ENCODE assay signal across 16 cellular contexts in genomic region chr6:56671160-56671559, GRCh38. TPM values are rescaled to one million over a fixed set of nuclear protein-coding genes. Genes with fewer than 3 reads are reported as not detected.
DNase-seq lines count a peak whose midpoint lies in the region; ATAC-seq and TF ChIP-seq lines count a peak whose summit lies in the region.
"Had no signal": no experiment of that assay in that cellular context is flagged by ENCODE, and none has a peak within 500 bp of the region (broad histone marks: within the 10 kb centered on the region; RNA-seq: fewer than 3 reads in every experiment).

No MANE protein-coding gene starts in this region.

- DNase-seq in HFFc6: no peak
- no peak for DNase-seq in esophagus squamous epithelium (lab: John Stamatoyannopoulos, UW)
- no peak for DNase-seq in substantia nigra (lab: John Stamatoyannopoulos, UW)
- DNase-seq in NCI-H748 treated with DMSO at 0.1 percent for 48 hours (lab: John Stamatoyannopoulos, UW): no peak
- DNase-seq in activated T-cell treated with anti-CD3 and anti-CD28 coated beads, Interleukin-2, amount 50 U/mL, for 72 hours: no peak
- no peak for DNase-seq in HK-2 (ENCODE audit: unreplicated experiment)
- DNase-seq in KG1 (lab: John Stamatoyannopoulos, UW): no peak
- DNase-seq: activated T-cell treated with anti-CD3 and anti-CD28 coated beads, Interleukin-2, amount 50 U/mL, for 48 hours; amniotic stem cell; CD4-positive, CD25-positive, alpha-beta regulatory T cell; GF-D8; NCI-H2081; stimulated activated CD4-positive, alpha-beta T cell treated with anti-CD3 and anti-CD28 coated beads, Interleukin-4, amount 100 ng/mL, for 4 hours; stimulated activated naive CD8-positive, alpha-beta T cell treated with anti-CD3 and anti-CD28 coated beads, Interleukin-15, amount 100 ng/mL, for 72 hours had no signal

- no peaks in the 10 kb centered on the region for H3K9me3 ChIP-seq in esophagus squamous epithelium

- H3K9me3 Mint-ChIP-seq in HFFc6: no peaks in the 10 kb centered on the region
- H3K9me3 Mint-ChIP-seq in activated T-cell treated with anti-CD3 and anti-CD28 coated beads, Interleukin-2, amount 50 U/mL, for 72 hours: no peaks in the 10 kb centered on the region
- H3K9me3 Mint-ChIP-seq: stimulated activated naive CD8-positive, alpha-beta T cell treated with anti-CD3 and anti-CD28 coated beads, Interleukin-15, amount 100 ng/mL, for 72 hours had no signal

- H3K4me3 Mint-ChIP-seq in HFFc6: no peak overlapping the region; the same call in 1 of the 2 replicates
- no peak overlapping the region for H3K4me3 Mint-ChIP-seq in activated T-cell treated with anti-CD3 and anti-CD28 coated beads, Interleukin-2, amount 50 U/mL, for 72 hours
- H3K4me3 Mint-ChIP-seq: CD4-positive, CD25-positive, alpha-beta regulatory T cell; stimulated activated naive CD8-positive, alpha-beta T cell treated with anti-CD3 and anti-CD28 coated beads, Interleukin-15, amount 100 ng/mL, for 72 hours had no signal

- no peaks in the 10 kb centered on the region for H3K27me3 ChIP-seq in esophagus squamous epithelium

- peaks cover 0 to 60% (median 19%) of the 10 kb centered on the region in 3 donors for H3K4me1 ChIP-seq in esophagus squamous epithelium

- 29 to 57% methylated on average over 1 of the region's 1 CpG for WGBS in esophagus squamous epithelium, 2 donors

- ATAC-seq in activated T-cell treated with anti-CD3 and anti-CD28 coated beads, Interleukin-2, amount 50 U/mL, for 72 hours (replicated peaks in 1 of 2): no peak
- ATAC-seq: K562; stimulated activated naive CD8-positive, alpha-beta T cell treated with anti-CD3 and anti-CD28 coated beads, Interleukin-15, amount 100 ng/mL, for 72 hours had no signal

- peak overlapping the region; percentile 60 for H3K27ac Mint-ChIP-seq in HFFc6
- no peak overlapping the region for H3K27ac Mint-ChIP-seq in activated T-cell treated with anti-CD3 and anti-CD28 coated beads, Interleukin-2, amount 50 U/mL, for 72 hours
- H3K27ac Mint-ChIP-seq: CD4-positive, CD25-positive, alpha-beta regulatory T cell; stimulated activated naive CD8-positive, alpha-beta T cell treated with anti-CD3 and anti-CD28 coated beads, Interleukin-15, amount 100 ng/mL, for 72 hours had no signal

- TF ChIP-seq POLR2A in esophagus squamous epithelium (IDR thresholded peaks at IDR 0.05): no peak

- H3K36me3 Mint-ChIP-seq in HFFc6 (ENCODE audit: low read depth): peaks cover 23% of the 10 kb centered on the region
- H3K36me3 Mint-ChIP-seq in activated T-cell treated with anti-CD3 and anti-CD28 coated beads, Interleukin-2, amount 50 U/mL, for 72 hours (ENCODE audit: insufficient read depth in 2 of 2): no peaks in the 10 kb centered on the region
- H3K36me3 Mint-ChIP-seq: CD4-positive, CD25-positive, alpha-beta regulatory T cell had no signal

- no peak overlapping the region for H3K4me3 ChIP-seq in esophagus squamous epithelium
- H3K4me3 ChIP-seq: K562 had no signal

- H3K36me3 ChIP-seq in esophagus squamous epithelium: no peaks in the 10 kb centered on the region

- H3K27ac ChIP-seq in VCaP (no peak overlapping the region), esophagus squamous epithelium (peak overlapping the region in 2 of 4 donors; percentile 75 to 76), substantia nigra (ENCODE audit: low read depth, low read length, poor library complexity, severe bottlenecking) (peak overlapping the region; percentile 94)

- intact Hi-C loops in esophagus squamous epithelium (cut with DNase I): no loop called here

- no peak; the same call in 1 of the 2 replicates for TF ChIP-seq CTCF in HFFc6 (IDR thresholded peaks at IDR 0.05)
- 0 out of 2 replicates have a peak, but pooled peaks have one; percentile 16 for TF ChIP-seq CTCF in VCaP (conservative IDR thresholded peaks at IDR 0.05)
- peak in 4 of 6 experiments; percentile 13 to 62 (median 27) for TF ChIP-seq CTCF in esophagus squamous epithelium (IDR thresholded peaks at IDR 0.05)

- peaks cover 13% of the 10 kb centered on the region; the same call in 1 of the 2 replicates for H3K27me3 Mint-ChIP-seq in HFFc6 (ENCODE audit: insufficient read depth)
- H3K27me3 Mint-ChIP-seq in activated T-cell treated with anti-CD3 and anti-CD28 coated beads, Interleukin-2, amount 50 U/mL, for 72 hours (ENCODE audit: low read depth): no peaks in the 10 kb centered on the region
- H3K27me3 Mint-ChIP-seq: stimulated activated naive CD8-positive, alpha-beta T cell treated with anti-CD3 and anti-CD28 coated beads, Interleukin-15, amount 100 ng/mL, for 72 hours had no signal

- peaks cover 51% of the 10 kb centered on the region for H3K4me1 Mint-ChIP-seq in HFFc6 (ENCODE audit: low read depth)
- no peaks in the 10 kb centered on the region for H3K4me1 Mint-ChIP-seq in activated T-cell treated with anti-CD3 and anti-CD28 coated beads, Interleukin-2, amount 50 U/mL, for 72 hours (ENCODE audit: low read depth)
- H3K4me1 Mint-ChIP-seq: CD4-positive, CD25-positive, alpha-beta regulatory T cell; stimulated activated naive CD8-positive, alpha-beta T cell treated with anti-CD3 and anti-CD28 coated beads, Interleukin-15, amount 100 ng/mL, for 72 hours had no signal

RNA-seq across cellular contexts. Expression of gene DST, which starts 28.5 kb away (rescaled TPM):
- 100 to 1,000 TPM; 246 to 408 (median 279) TPM for total RNA-seq in HFFc6 (2021; fragmentation: NEBNext Ultra II Directional; extraction: Animal tissue kit (Norgen Biotek cat#: 25700))
- total RNA-seq in esophagus squamous epithelium: 100 to 1,000 TPM; 134 to 468 (median 175) TPM
- total RNA-seq in activated T-cell treated with anti-CD3 and anti-CD28 coated beads, Interleukin-2, amount 50 U/mL, for 72 hours: 10 to 100 TPM; 11.2 to 11.9 TPM

Comparison
In these comparisons a context has a peak if more than half of its experiments do, and no peak if none do; other contexts are left out.
1. RNA of gene DST, which starts 28.5 kb away (total RNA-seq): 246 to 408 TPM in HFFc6 and 134 to 468 TPM in esophagus squamous epithelium; 11.2 to 11.9 TPM in activated T-cell treated with anti-CD3 and anti-CD28 coated beads, Interleukin-2, amount 50 U/mL, for 72 hours; every median in the first group is over 10 times any median in the second.